In the genomic region with DNA sequence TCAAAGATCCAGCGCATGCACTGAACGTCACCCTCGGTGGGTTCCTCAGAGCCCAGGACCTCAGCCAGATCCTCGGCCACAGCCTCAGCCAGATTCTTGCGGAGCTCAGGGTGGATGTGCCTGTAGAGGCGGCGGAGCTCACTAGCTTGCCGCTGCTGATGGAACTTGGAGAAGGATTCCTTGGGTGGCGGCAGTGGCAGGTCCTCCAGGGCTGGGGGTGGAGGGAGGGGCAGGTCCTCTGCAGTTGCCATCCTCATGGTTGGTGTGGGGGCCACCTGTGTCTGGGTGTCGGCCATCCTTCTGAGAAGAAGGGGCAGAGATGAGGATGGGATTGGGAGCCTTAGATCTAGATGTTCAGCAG, we compare ENCODE assay signal across 16 cellular contexts. TPM values are rescaled to one million over a fixed set of nuclear protein-coding genes. Genes with fewer than 3 reads are reported as not detected.
"Had no signal": no experiment of that assay in that cellular context is flagged by ENCODE, and none has a peak within 500 bp of the region (broad histone marks: within the 10 kb centered on the region; RNA-seq: fewer than 3 reads in every experiment).

No MANE protein-coding gene starts in this region.

- H2AFZ ChIP-seq: hepatocyte had no signal

- H3K79me2 ChIP-seq: hepatocyte had no signal

- H3K27me3 Mint-ChIP-seq: central memory CD8-positive, alpha-beta T cell; naive thymus-derived CD8-positive, alpha-beta T cell had no signal

- H3K27me3 ChIP-seq: esophagus muscularis mucosa, gastroesophageal sphincter, hepatocyte, ovary, right lobe of liver had no signal

- H3K4me2 ChIP-seq: hepatocyte had no signal

- H3K4me3 Mint-ChIP-seq: central memory CD8-positive, alpha-beta T cell; naive thymus-derived CD8-positive, alpha-beta T cell; type B pancreatic cell had no signal

- H3K4me1 ChIP-seq: right lobe of liver had no signal

- H3K9me3 Mint-ChIP-seq: central memory CD8-positive, alpha-beta T cell; naive thymus-derived CD8-positive, alpha-beta T cell; type B pancreatic cell had no signal

- H3K4me3 ChIP-seq: esophagus muscularis mucosa, gastroesophageal sphincter, hepatocyte, mucosa of descending colon, ovary, right lobe of liver, skin epidermis had no signal

- H3K27ac ChIP-seq: epithelial cell of prostate, hepatocyte, ovary, right lobe of liver, skin epidermis had no signal

- H3K9me3 ChIP-seq: esophagus muscularis mucosa, gastroesophageal sphincter, mucosa of descending colon, ovary, right lobe of liver had no signal

- H3K36me3 ChIP-seq: gastroesophageal sphincter, ovary, right lobe of liver had no signal

- H3K36me3 Mint-ChIP-seq: naive thymus-derived CD8-positive, alpha-beta T cell; type B pancreatic cell had no signal

RNA-seq across cellular contexts. Expression of a gene that starts 3.3 kb away (rescaled TPM):
- total RNA-seq: fibroblast of villous mesenchyme; left colon; lower leg skin; mammary epithelial cell; naive thymus-derived CD8-positive, alpha-beta T cell had no signal
- polyA plus RNA-seq: mammary epithelial cell; naive thymus-derived CD8-positive, alpha-beta T cell; neural cell had no signal
